8 cellular contexts compared by ENCODE assay signal in genomic region chr19:16572332-16573211, GRCh38. TPM values are rescaled to one million over a fixed set of nuclear protein-coding genes. Genes with fewer than 3 reads are reported as not detected.
DNase-seq lines count a peak whose midpoint lies in the region; ATAC-seq and TF ChIP-seq lines count a peak whose summit lies in the region.

Gene SLC35E1 (minus strand): TSS chr19:16572415. CDS start chr19:16572364, 51 bp downstream.

- H3K36me3 ChIP-seq in upper lobe of left lung: peaks cover 16 to 38% (median 29%) of the 10 kb centered on the region in 4 donors

- H3K9me3 ChIP-seq in upper lobe of left lung: no peaks in the 10 kb centered on the region

- no peak for TF ChIP-seq CTCF in upper lobe of left lung (IDR thresholded peaks at IDR 0.05)

- peak in 1 of 4 donors; percentile 91 for TF ChIP-seq EP300 in upper lobe of left lung (IDR thresholded peaks at IDR 0.05)

- H3K27me3 ChIP-seq in upper lobe of left lung: no peaks in the 10 kb centered on the region

- peak within 1 kb of the TSS; percentile 84 to 98 (median 89) for H3K4me3 ChIP-seq in upper lobe of left lung

- H3K4me1 Mint-ChIP-seq in T-helper 1 cell treated with Interleukin-12 subunit alpha and Interleukin-12 subunit beta and Interleukin-4 antibody, amounts not matched to agents 30 μg/mL and 1 μg/mL, for 36 hours (ENCODE audit: low read depth): peaks cover 52% of the 10 kb centered on the region

- WGBS in upper lobe of left lung, 2 donors: 1% methylated on average over 23 to 42 of the region's 83 CpGs

- DNase-seq in NCI-H146 treated with DMSO at 0.1 percent for 48 hours (lab: John Stamatoyannopoulos, UW; ENCODE audit: unreplicated experiment) (peak; percentile 94), amniotic stem cell (lab: John Stamatoyannopoulos, UW) (peak; percentile 90), left cardiac atrium (peak; percentile 95), posterior vena cava (ENCODE audit: low spot score) (peak; percentile 99), upper lobe of left lung (peak; percentile 97 to 99)

- H3K36me3 Mint-ChIP-seq in T-helper 1 cell treated with Interleukin-12 subunit alpha and Interleukin-12 subunit beta and Interleukin-4 antibody, amounts not matched to agents 30 μg/mL and 1 μg/mL, for 36 hours (ENCODE audit: low read depth): peaks cover 42% of the 10 kb centered on the region

- TF ChIP-seq POLR2A in upper lobe of left lung (IDR thresholded peaks at IDR 0.05): peak in 3 of 4 donors; percentile 44 to 86 (median 68)

- ATAC-seq in GM18498 (IDR thresholded peaks at IDR 0.05; ENCODE audit: unreplicated experiment) (peak; percentile 89), HG02884 (IDR thresholded peaks at IDR 0.05; ENCODE audit: unreplicated experiment) (peak; percentile 82), left cardiac atrium (peak; percentile 97 to 98), upper lobe of left lung (ENCODE audit: low FRiP score in 2 of 2) (peak; percentile 94 to 96)

- H3K27ac ChIP-seq in upper lobe of left lung: peak within 1 kb of the TSS; percentile 87 to 92 (median 90)

- H3K27me3 Mint-ChIP-seq in T-helper 1 cell treated with Interleukin-12 subunit alpha and Interleukin-12 subunit beta and Interleukin-4 antibody, amounts not matched to agents 30 μg/mL and 1 μg/mL, for 36 hours (ENCODE audit: low read depth): no peaks in the 10 kb centered on the region

- H3K4me3 Mint-ChIP-seq in T-helper 1 cell treated with Interleukin-12 subunit alpha and Interleukin-12 subunit beta and Interleukin-4 antibody, amounts not matched to agents 30 μg/mL and 1 μg/mL, for 36 hours: peak within 1 kb of the TSS; percentile 95

- H3K9me3 Mint-ChIP-seq in T-helper 1 cell treated with Interleukin-12 subunit alpha and Interleukin-12 subunit beta and Interleukin-4 antibody, amounts not matched to agents 30 μg/mL and 1 μg/mL, for 36 hours: no peaks in the 10 kb centered on the region

- H3K27ac Mint-ChIP-seq in T-helper 1 cell treated with Interleukin-12 subunit alpha and Interleukin-12 subunit beta and Interleukin-4 antibody, amounts not matched to agents 30 μg/mL and 1 μg/mL, for 36 hours: peak within 1 kb of the TSS; percentile 97

- H3K4me1 ChIP-seq in upper lobe of left lung: peaks cover 30 to 56% (median 52%) of the 10 kb centered on the region in 4 donors

- intact Hi-C loops in left cardiac atrium (cut with DNase I) (no loop called here), posterior vena cava (cut with DNase I) (loop anchor here (10.0 kb wide), 1 partner anchor 52 kb away; the partner anchor contains the start of gene MED26 (in 2 of the 2))

RNA-seq across cellular contexts. Expression of gene SLC35E1, which starts in this region (rescaled TPM):
- 10 to 100 TPM; 27.3 to 28.1 TPM for total RNA-seq in left cardiac atrium
- total RNA-seq in posterior vena cava: 10 to 100 TPM; 30.8 to 33.6 TPM
- total RNA-seq in upper lobe of left lung: 10 to 100 TPM; 48.5 to 60.8 (median 53.2) TPM

Comparison
In these comparisons a context has a peak if more than half of its experiments do, and no peak if none do; other contexts are left out.
1. Peak in every context shown above with its lines: DNase-seq, ATAC-seq, H3K4me3 ChIP-seq and H3K27ac ChIP-seq.
2. intact Hi-C loops: an anchor here in posterior vena cava (10.0 kb wide); none called in left cardiac atrium.